Comparison of ENCODE assay signal across 12 cellular contexts in the genomic region with DNA sequence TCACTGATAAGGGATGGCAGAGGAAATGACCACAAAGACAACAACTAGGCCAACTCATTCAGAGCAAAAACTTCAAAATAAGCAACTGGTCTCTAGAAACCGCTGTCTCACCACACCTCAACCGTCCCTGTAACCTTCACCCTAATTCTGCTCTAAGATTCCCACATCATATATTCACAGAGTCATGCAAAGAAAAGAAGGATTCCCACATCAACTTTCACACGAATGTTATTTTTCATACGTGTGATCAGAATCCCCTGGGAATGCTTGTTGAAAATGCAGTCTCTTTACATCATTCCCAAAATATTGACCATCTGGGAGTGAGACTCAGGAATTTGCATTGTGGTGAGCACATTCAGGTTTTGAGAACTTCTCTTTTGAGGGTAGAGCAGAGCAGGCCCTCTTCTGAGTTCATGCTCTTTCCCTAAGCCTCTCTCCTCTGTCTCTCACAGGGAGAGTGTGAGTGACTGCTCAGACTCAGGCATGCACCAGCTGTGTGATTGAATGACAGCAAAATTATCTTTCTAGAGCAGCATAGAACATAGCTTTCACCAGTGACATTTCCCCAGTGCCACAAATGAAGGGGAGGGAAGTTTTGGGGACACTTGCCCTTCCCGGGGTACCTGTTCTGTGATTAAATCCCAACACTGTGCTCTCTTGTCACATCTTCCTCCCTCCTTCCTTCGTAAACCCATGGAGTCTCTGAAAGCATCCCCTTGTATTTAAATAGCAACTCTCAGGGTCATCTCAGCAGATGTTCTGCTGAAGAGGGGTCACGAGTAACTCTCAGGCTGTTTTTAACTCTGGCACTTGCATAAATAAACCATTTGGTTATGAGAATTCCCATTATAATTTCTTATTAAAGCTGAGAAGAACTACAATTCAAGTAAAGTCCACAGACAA.
DNase-seq lines count a peak whose midpoint lies in the region; ATAC-seq and TF ChIP-seq lines count a peak whose summit lies in the region.
"Had no signal": no experiment of that assay in that cellular context is flagged by ENCODE, and none has a peak within 500 bp of the region (broad histone marks: within the 10 kb centered on the region; RNA-seq: fewer than 3 reads in every experiment).

No MANE protein-coding gene starts in this region.

- H3K36me3 Mint-ChIP-seq in osteocyte (ENCODE audit: unreplicated experiment): no peaks in the 10 kb centered on the region

- H4K20me1 ChIP-seq in SK-N-SH (ENCODE audit: insufficient read depth): no peaks in the 10 kb centered on the region

- no peak overlapping the region for H3K27ac ChIP-seq in SK-N-SH (ENCODE audit: low read depth in 2 of 2, low read length in 1 of 2)
- H3K27ac ChIP-seq: 22Rv1 had no signal

- POLR2A ChIA-PET in SK-N-SH (lab: Yijun Ruan, JAX): no interaction called here

- H3K4me3 ChIP-seq in astrocyte of the spinal cord (ENCODE audit: low read depth, low read length) (no peak overlapping the region), SK-N-SH (ENCODE audit: low read depth in 2 of 2, low read length in 1 of 2) (no peak overlapping the region)
- H3K4me3 ChIP-seq: K562 had no signal

- peaks cover 24% of the 10 kb centered on the region for H3K4me1 Mint-ChIP-seq in osteocyte (ENCODE audit: unreplicated experiment)

- no peak overlapping the region for H3K9ac ChIP-seq in SK-N-SH

- in situ Hi-C loops in astrocyte of the spinal cord (cut with HindIII; ENCODE audit: low sequenced_read_pairs): no loop called here

- no peak for TF ChIP-seq CTCF in astrocyte of the spinal cord (IDR thresholded peaks at IDR 0.05; ENCODE audit: low read depth, low read length)
- TF ChIP-seq CTCF in osteocyte (IDR thresholded peaks at IDR 0.05): no peak
- no peak for TF ChIP-seq CTCF in SK-N-SH (IDR thresholded peaks at IDR 0.05)

- TF ChIP-seq RAD21 in SK-N-SH (IDR thresholded peaks at IDR 0.05; ENCODE audit: low read length): no peak

- H3K27me3 Mint-ChIP-seq in osteocyte (ENCODE audit: unreplicated experiment): no peaks in the 10 kb centered on the region

- H3K9me3 Mint-ChIP-seq in osteocyte (ENCODE audit: unreplicated experiment): peaks cover 13% of the 10 kb centered on the region

- H3F3A ChIP-seq in SK-N-SH (replicated peaks; ENCODE audit: insufficient read depth): peaks cover 17% of the 10 kb centered on the region

- no peaks in the 10 kb centered on the region for H3K9me2 ChIP-seq in SK-N-SH

- H2AFZ ChIP-seq in SK-N-SH (ENCODE audit: low read depth): no peak overlapping the region

- no peaks in the 10 kb centered on the region for H3K9me3 ChIP-seq in SK-N-SH

- DNase-seq in DMS 273 (lab: John Stamatoyannopoulos, UW; ENCODE audit: unreplicated experiment): peak; percentile 32
- DNase-seq in DMS 273 treated with DMSO at 0.1 percent for 48 hours (lab: John Stamatoyannopoulos, UW): no peak
- peak; percentile 50 for DNase-seq in astrocyte of the spinal cord (ENCODE audit: low read depth, low spot score)
- no peak for DNase-seq in osteocyte (ENCODE audit: extremely low spot score, unreplicated experiment)
- no peak for DNase-seq in occipital lobe (lab: John Stamatoyannopoulos, UW)
- no peak for DNase-seq in SK-N-SH
- DNase-seq in stimulated activated naive CD8-positive, alpha-beta T cell treated with anti-CD3 and anti-CD28 coated beads, Interleukin-15, Interleukin-2, amounts not matched to agents 100 U/mL and 50 U/mL, for 24 hours: no peak
- DNase-seq: activated CD4-positive, alpha-beta T cell treated with anti-CD3 and anti-CD28 coated beads for 1 hour; NCI-H774 had no signal

- CTCF ChIA-PET in SK-N-SH (lab: Yijun Ruan, JAX): no interaction called here

- ATAC-seq in HG02759 (IDR thresholded peaks at IDR 0.05; ENCODE audit: unreplicated experiment): peak; percentile 66
- no peak for ATAC-seq in stimulated activated naive CD8-positive, alpha-beta T cell treated with anti-CD3 and anti-CD28 coated beads, Interleukin-15, Interleukin-2, amounts not matched to agents 100 U/mL and 50 U/mL, for 24 hours
- ATAC-seq: K562 had no signal

- no peaks in the 10 kb centered on the region for H3K27me3 ChIP-seq in SK-N-SH (ENCODE audit: insufficient read depth)

- no peaks in the 10 kb centered on the region for H3K79me2 ChIP-seq in SK-N-SH (ENCODE audit: insufficient read depth)

- 87% methylated on average over 7 of the region's 7 CpGs for WGBS in SK-N-SH (ENCODE audit: low lambda C conversion rate)

- H3K36me3 ChIP-seq in SK-N-SH (replicated peaks in 1 of 2; ENCODE audit: control insufficient read depth in 1 of 2, insufficient read depth in 2 of 2, low read length in 1 of 2): no peaks in the 10 kb centered on the region

- H3K27ac Mint-ChIP-seq in osteocyte (ENCODE audit: unreplicated experiment): peak overlapping the region; percentile 52

- H3K4me3 Mint-ChIP-seq in osteocyte (ENCODE audit: unreplicated experiment): no peak overlapping the region

- H3K4me1 ChIP-seq in SK-N-SH (ENCODE audit: control insufficient read depth in 1 of 2, insufficient read depth in 2 of 2, low read depth in 1 of 2, low read length in 1 of 2): no peaks in the 10 kb centered on the region

- no peak overlapping the region for H3K4me2 ChIP-seq in SK-N-SH

- TF ChIP-seq EP300 in SK-N-SH (IDR thresholded peaks at IDR 0.05; ENCODE audit: borderline replicate concordance in 1 of 2, low read depth in 1 of 2, low read length in 1 of 2): no peak

TF ChIP-seq in SK-N-SH, 30 proteins besides CTCF, POLR2A, EP300 and RAD21 (continues in another document):
- TF ChIP-seq GABPA (IDR thresholded peaks at IDR 0.05; ENCODE audit: low read depth) (no peak), SIN3A (IDR thresholded peaks at IDR 0.05; ENCODE audit: borderline replicate concordance, low read depth, low read length) (no peak), GATA2 (CRISPR knock-in tag; IDR thresholded peaks at IDR 0.05) (no peak), RXRA (IDR thresholded peaks at IDR 0.05; ENCODE audit: borderline replicate concordance, low read depth) (no peak), FOXM1 (IDR thresholded peaks at IDR 0.05; ENCODE audit: low read depth) (no peak), EZH2phosphoT487 (IDR thresholded peaks at IDR 0.05; ENCODE audit: borderline replicate concordance, low read depth) (no peak), NFIC (IDR thresholded peaks at IDR 0.05; ENCODE audit: borderline replicate concordance) (no peak), NRF1 (IDR thresholded peaks at IDR 0.05; ENCODE audit: low read depth, low read length) (no peak), JUND (IDR thresholded peaks at IDR 0.05) (no peak), RCOR1 (IDR thresholded peaks at IDR 0.05; ENCODE audit: low read length) (no peak), CHD2 (IDR thresholded peaks at IDR 0.05; ENCODE audit: low read length, partially characterized antibody) (no peak), MEF2A (IDR thresholded peaks at IDR 0.05; ENCODE audit: borderline replicate concordance, low read depth) (no peak), POLR2AphosphoS5 (IDR thresholded peaks at IDR 0.05; ENCODE audit: low read depth, low read length) (no peak), RFX5 (IDR thresholded peaks at IDR 0.05; ENCODE audit: low read length) (no peak)
- TF ChIP-seq, protein P1, sequence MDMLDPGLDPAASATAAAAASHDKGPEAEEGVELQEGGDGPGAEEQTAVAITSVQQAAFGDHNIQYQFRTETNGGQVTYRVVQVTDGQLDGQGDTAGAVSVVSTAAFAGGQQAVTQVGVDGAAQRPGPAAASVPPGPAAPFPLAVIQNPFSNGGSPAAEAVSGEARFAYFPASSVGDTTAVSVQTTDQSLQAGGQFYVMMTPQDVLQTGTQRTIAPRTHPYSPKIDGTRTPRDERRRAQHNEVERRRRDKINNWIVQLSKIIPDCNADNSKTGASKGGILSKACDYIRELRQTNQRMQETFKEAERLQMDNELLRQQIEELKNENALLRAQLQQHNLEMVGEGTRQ (IDR thresholded peaks at IDR 0.05; ENCODE audit: borderline replicate concordance, low read depth, low read length): no peak
- TF ChIP-seq, protein P2, sequence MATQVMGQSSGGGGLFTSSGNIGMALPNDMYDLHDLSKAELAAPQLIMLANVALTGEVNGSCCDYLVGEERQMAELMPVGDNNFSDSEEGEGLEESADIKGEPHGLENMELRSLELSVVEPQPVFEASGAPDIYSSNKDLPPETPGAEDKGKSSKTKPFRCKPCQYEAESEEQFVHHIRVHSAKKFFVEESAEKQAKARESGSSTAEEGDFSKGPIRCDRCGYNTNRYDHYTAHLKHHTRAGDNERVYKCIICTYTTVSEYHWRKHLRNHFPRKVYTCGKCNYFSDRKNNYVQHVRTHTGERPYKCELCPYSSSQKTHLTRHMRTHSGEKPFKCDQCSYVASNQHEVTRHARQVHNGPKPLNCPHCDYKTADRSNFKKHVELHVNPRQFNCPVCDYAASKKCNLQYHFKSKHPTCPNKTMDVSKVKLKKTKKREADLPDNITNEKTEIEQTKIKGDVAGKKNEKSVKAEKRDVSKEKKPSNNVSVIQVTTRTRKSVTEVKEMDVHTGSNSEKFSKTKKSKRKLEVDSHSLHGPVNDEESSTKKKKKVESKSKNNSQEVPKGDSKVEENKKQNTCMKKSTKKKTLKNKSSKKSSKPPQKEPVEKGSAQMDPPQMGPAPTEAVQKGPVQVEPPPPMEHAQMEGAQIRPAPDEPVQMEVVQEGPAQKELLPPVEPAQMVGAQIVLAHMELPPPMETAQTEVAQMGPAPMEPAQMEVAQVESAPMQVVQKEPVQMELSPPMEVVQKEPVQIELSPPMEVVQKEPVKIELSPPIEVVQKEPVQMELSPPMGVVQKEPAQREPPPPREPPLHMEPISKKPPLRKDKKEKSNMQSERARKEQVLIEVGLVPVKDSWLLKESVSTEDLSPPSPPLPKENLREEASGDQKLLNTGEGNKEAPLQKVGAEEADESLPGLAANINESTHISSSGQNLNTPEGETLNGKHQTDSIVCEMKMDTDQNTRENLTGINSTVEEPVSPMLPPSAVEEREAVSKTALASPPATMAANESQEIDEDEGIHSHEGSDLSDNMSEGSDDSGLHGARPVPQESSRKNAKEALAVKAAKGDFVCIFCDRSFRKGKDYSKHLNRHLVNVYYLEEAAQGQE (IDR thresholded peaks at IDR 0.05; ENCODE audit: low read depth, low read length): no peak
- TF ChIP-seq, protein P3, sequence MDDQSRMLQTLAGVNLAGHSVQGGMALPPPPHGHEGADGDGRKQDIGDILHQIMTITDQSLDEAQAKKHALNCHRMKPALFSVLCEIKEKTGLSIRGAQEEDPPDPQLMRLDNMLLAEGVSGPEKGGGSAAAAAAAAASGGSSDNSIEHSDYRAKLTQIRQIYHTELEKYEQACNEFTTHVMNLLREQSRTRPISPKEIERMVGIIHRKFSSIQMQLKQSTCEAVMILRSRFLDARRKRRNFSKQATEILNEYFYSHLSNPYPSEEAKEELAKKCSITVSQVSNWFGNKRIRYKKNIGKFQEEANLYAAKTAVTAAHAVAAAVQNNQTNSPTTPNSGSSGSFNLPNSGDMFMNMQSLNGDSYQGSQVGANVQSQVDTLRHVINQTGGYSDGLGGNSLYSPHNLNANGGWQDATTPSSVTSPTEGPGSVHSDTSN (IDR thresholded peaks at IDR 0.05): no peak
- TF ChIP-seq, protein P4, sequence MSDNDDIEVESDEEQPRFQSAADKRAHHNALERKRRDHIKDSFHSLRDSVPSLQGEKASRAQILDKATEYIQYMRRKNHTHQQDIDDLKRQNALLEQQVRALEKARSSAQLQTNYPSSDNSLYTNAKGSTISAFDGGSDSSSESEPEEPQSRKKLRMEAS (IDR thresholded peaks at IDR 0.05; ENCODE audit: low read depth): no peak

Comparison
In these comparisons a context has a peak if more than half of its experiments do, and no peak if none do; other contexts are left out.
1. DNase-seq: peak in DMS 273 (single experiment) and astrocyte of the spinal cord (single experiment); none in DMS 273 treated with DMSO at 0.1 percent for 48 hours (single experiment), osteocyte (single experiment), occipital lobe (single experiment), SK-N-SH (single experiment) and stimulated activated naive CD8-positive, alpha-beta T cell treated with anti-CD3 and anti-CD28 coated beads, Interleukin-15, Interleukin-2, amounts not matched to agents 100 U/mL and 50 U/mL, for 24 hours (single experiment).